1 cellular context compared by ENCODE assay signal in genomic region chr5:124981901-124982300, GRCh38.
TF ChIP-seq lines count a peak whose summit lies in the region.

No MANE protein-coding gene starts in this region.

TF ChIP-seq in IMR-90, 13 proteins besides CTCF, POLR2A, EP300 and RAD21 (continued from another document):
- TF ChIP-seq MXI1 (IDR thresholded peaks at IDR 0.05; ENCODE audit: borderline replicate concordance, low read depth, low read length) (no peak), BHLHE40 (IDR thresholded peaks at IDR 0.05; ENCODE audit: low read depth, low read length) (no peak), RCOR1 (IDR thresholded peaks at IDR 0.05; ENCODE audit: insufficient replicate concordance, low read length) (no peak), CEBPB (IDR thresholded peaks at IDR 0.05; ENCODE audit: low read depth, low read length) (no peak), MAFK (IDR thresholded peaks at IDR 0.05; ENCODE audit: low read depth, low read length) (no peak)
